Comparison of ENCODE assay signal across 10 cellular contexts in genomic region chr15:67834249-67834592, GRCh38. TPM values are rescaled to one million over a fixed set of nuclear protein-coding genes. Genes with fewer than 3 reads are reported as not detected.
DNase-seq lines count a peak whose midpoint lies in the region; ATAC-seq and TF ChIP-seq lines count a peak whose summit lies in the region.
"Had no signal": no experiment of that assay in that cellular context is flagged by ENCODE, and none has a peak within 500 bp of the region (broad histone marks: within the 10 kb centered on the region; RNA-seq: fewer than 3 reads in every experiment).

No MANE protein-coding gene starts in this region.

- H3K9me3 Mint-ChIP-seq in CD4-positive, alpha-beta memory T cell = peaks cover 0 to 7% (median 0%) of the 10 kb centered on the region in 8 donors
- H3K9me3 Mint-ChIP-seq in effector memory CD8-positive, alpha-beta T cell = no peaks in the 10 kb centered on the region
- H3K9me3 Mint-ChIP-seq: activated naive CD4-positive, alpha-beta T cell treated with anti-CD3 and anti-CD28 coated beads, Interleukin-2, amount 50 U/mL, for 72 hours had no signal

- no peak overlapping the region for H3K27ac ChIP-seq in CD4-positive, alpha-beta memory T cell (ENCODE audit: low read depth, low read length)
- no peak overlapping the region for H3K27ac ChIP-seq in MM.1S (ENCODE audit: low read length)
- H3K27ac ChIP-seq in osteoblast (ENCODE audit: low read depth, low read length) = no peak overlapping the region
- H3K27ac ChIP-seq in adrenal gland = no peak overlapping the region

- peak overlapping the region in 1 of 7 donors; percentile 91 for H3K27ac Mint-ChIP-seq in CD4-positive, alpha-beta memory T cell
- peak overlapping the region in 1 of 2 donors; percentile 20 for H3K27ac Mint-ChIP-seq in effector memory CD8-positive, alpha-beta T cell
- H3K27ac Mint-ChIP-seq: activated naive CD4-positive, alpha-beta T cell treated with anti-CD3 and anti-CD28 coated beads, Interleukin-2, amount 50 U/mL, for 72 hours had no signal

- peaks cover 23 to 84% (median 45%) of the 10 kb centered on the region in 4 donors for H3K4me1 Mint-ChIP-seq in CD4-positive, alpha-beta memory T cell
- peaks cover 30 to 34% of the 10 kb centered on the region in 2 donors for H3K4me1 Mint-ChIP-seq in effector memory CD8-positive, alpha-beta T cell (ENCODE audit: low read depth in 2 of 2)

- H3K4me2 ChIP-seq in MM.1S (ENCODE audit: low read depth, low read length) (peak overlapping the region; percentile 97), osteoblast (ENCODE audit: insufficient read depth, low read length) (peak overlapping the region; percentile 84)

- WGBS in adrenal gland, 4 donors = 8 to 15% (median 12%) methylated on average over 7 of the region's 7 CpGs

- H3K9ac ChIP-seq in MM.1S (ENCODE audit: low read length) = no peak overlapping the region

- H3K79me2 ChIP-seq in MM.1S (ENCODE audit: low read length) (no peaks in the 10 kb centered on the region), osteoblast (ENCODE audit: insufficient read depth, low read length) (no peaks in the 10 kb centered on the region)

- DNase-seq in CD4-positive, alpha-beta memory T cell = no peak
- no peak for DNase-seq in MM.1S
- DNase-seq in effector memory CD8-positive, alpha-beta T cell = no peak
- DNase-seq in osteoblast (ENCODE audit: insufficient read length, low spot score, missing footprints) = peak; percentile 68
- no peak for DNase-seq in NCI-H69 (lab: John Stamatoyannopoulos, UW)
- no peak for DNase-seq in NCI-H1105 (lab: John Stamatoyannopoulos, UW)
- DNase-seq in adrenal gland = no peak
- DNase-seq in dermis blood vessel endothelial cell = no peak

- TF ChIP-seq CTCF in MM.1S (IDR thresholded peaks at IDR 0.05; ENCODE audit: low read length) = no peak
- no peak for TF ChIP-seq CTCF in osteoblast (IDR thresholded peaks at IDR 0.05; ENCODE audit: extremely low read depth, low read depth, low read length)
- TF ChIP-seq CTCF in adrenal gland (IDR thresholded peaks at IDR 0.05) = no peak

- peak overlapping the region; percentile 47 to 51 for H3K4me3 ChIP-seq in CD4-positive, alpha-beta memory T cell (ENCODE audit: low read length in 2 of 2)
- peak overlapping the region; percentile 62 for H3K4me3 ChIP-seq in MM.1S (ENCODE audit: low read length)
- H3K4me3 ChIP-seq in osteoblast (ENCODE audit: insufficient read depth, low read length) = peak overlapping the region; percentile 59
- H3K4me3 ChIP-seq in adrenal gland = peak overlapping the region in 1 of 4 donors; percentile 22

- intact Hi-C loops in CD4-positive, alpha-beta memory T cell (cut with micrococcal nuclease) = loop anchor here (10.0 kb wide), 1 partner anchor 1129 kb away; the partner anchor contains the start of gene SMAD6
- intact Hi-C loops in adrenal gland (cut with DNase I) = loop anchor here (10.0 kb wide), 3 partner anchors 309 to 889 kb away; partner anchors contain the start of gene C15orf61 (in 1 of the 2)

- no peaks in the 10 kb centered on the region for H3K36me3 Mint-ChIP-seq in CD4-positive, alpha-beta memory T cell
- H3K36me3 Mint-ChIP-seq in effector memory CD8-positive, alpha-beta T cell (ENCODE audit: insufficient read depth) = peaks cover 13% of the 10 kb centered on the region

- 0 out of 2 replicates have a peak, but pooled peaks cover 5% of the 10 kb centered on the region for H3F3A ChIP-seq in MM.1S (ENCODE audit: insufficient read depth, low read length)

- H3K9me2 ChIP-seq in MM.1S (replicated peaks; ENCODE audit: insufficient read depth, low read length) = no peaks in the 10 kb centered on the region

- H4K20me1 ChIP-seq in MM.1S (ENCODE audit: insufficient read depth, low read length) = no peaks in the 10 kb centered on the region
- no peaks in the 10 kb centered on the region for H4K20me1 ChIP-seq in osteoblast (ENCODE audit: insufficient read depth, low read length)

- no peak for ATAC-seq in effector memory CD8-positive, alpha-beta T cell (replicated peaks)

- H3K36me3 ChIP-seq in CD4-positive, alpha-beta memory T cell (ENCODE audit: insufficient read depth, low read length) = no peaks in the 10 kb centered on the region
- H3K36me3 ChIP-seq in MM.1S (replicated peaks; ENCODE audit: insufficient read depth, low read length) (no peaks in the 10 kb centered on the region), osteoblast (ENCODE audit: insufficient read depth, low read length) (no peaks in the 10 kb centered on the region), adrenal gland (replicated peaks in 1 of 2) (no peaks in the 10 kb centered on the region)

- POLR2A ChIA-PET in CD4-positive, alpha-beta memory T cell (lab: Charles Lee; ENCODE audit: partially characterized antibody) = interaction anchor here (7.7 kb wide), 1 partner anchor 50 kb away, joined by 82 read pairs; no protein-coding TSS in a partner anchor

- peaks cover 48% of the 10 kb centered on the region for H3K27me3 ChIP-seq in CD4-positive, alpha-beta memory T cell (ENCODE audit: insufficient read depth, low read length)
- peaks cover 16% of the 10 kb centered on the region; the same call in 1 of the 2 replicates for H3K27me3 ChIP-seq in MM.1S (replicated peaks; ENCODE audit: insufficient read depth, low read length)
- peaks cover 79% of the 10 kb centered on the region for H3K27me3 ChIP-seq in osteoblast (ENCODE audit: insufficient read depth, low read length)
- H3K27me3 ChIP-seq in adrenal gland = peaks cover 61% of the 10 kb centered on the region

- no peak for TF ChIP-seq POLR2A in adrenal gland (IDR thresholded peaks at IDR 0.05)

- peak overlapping the region; percentile 83 to 95 (median 88) for H3K4me3 Mint-ChIP-seq in CD4-positive, alpha-beta memory T cell
- peak overlapping the region; percentile 87 to 88 for H3K4me3 Mint-ChIP-seq in effector memory CD8-positive, alpha-beta T cell

- H3K9me3 ChIP-seq in CD4-positive, alpha-beta memory T cell (ENCODE audit: control insufficient read depth in 1 of 2, low read length in 2 of 2) = no peaks in the 10 kb centered on the region
- H3K9me3 ChIP-seq in MM.1S (replicated peaks; ENCODE audit: insufficient read depth, low read length) (no peaks in the 10 kb centered on the region), osteoblast (ENCODE audit: low read depth, low read length) (no peaks in the 10 kb centered on the region), adrenal gland (replicated peaks in 1 of 3) (no peaks in the 10 kb centered on the region)

- H2AFZ ChIP-seq in MM.1S (ENCODE audit: low read length) (peak overlapping the region; percentile 78), osteoblast (ENCODE audit: low read length) (no peak overlapping the region)

- CTCF ChIA-PET in CD4-positive, alpha-beta memory T cell (lab: Charles Lee; ENCODE audit: partially characterized antibody) = interaction anchor here (2.4 to 5.7 kb wide), 4 partner anchors 50 to 377 kb away, joined by 15 to 110 read pairs (median 52); no protein-coding TSS in a partner anchor

- H3K4me1 ChIP-seq in CD4-positive, alpha-beta memory T cell (ENCODE audit: insufficient read depth, low read length) = peaks cover 61% of the 10 kb centered on the region
- H3K4me1 ChIP-seq in MM.1S (ENCODE audit: low read length) (peaks cover 4% of the 10 kb centered on the region; the same call in 1 of the 2 replicates), osteoblast (ENCODE audit: insufficient read depth, low read length) (peaks cover 18% of the 10 kb centered on the region), adrenal gland (replicated peaks in 1 of 2) (peaks cover 11 to 44% of the 10 kb centered on the region in 2 donors)

- H3K27me3 Mint-ChIP-seq in CD4-positive, alpha-beta memory T cell = peaks cover 39 to 47% of the 10 kb centered on the region in 2 donors
- peaks cover 60 to 77% of the 10 kb centered on the region in 2 donors for H3K27me3 Mint-ChIP-seq in effector memory CD8-positive, alpha-beta T cell

RNA-seq across cellular contexts. Expression of gene RNU6-1, which starts 5.6 kb away (rescaled TPM):
- not detected for total RNA-seq in CD4-positive, alpha-beta memory T cell
- polyA plus RNA-seq in CD4-positive, alpha-beta memory T cell = not detected
- not detected in 2 replicates for total RNA-seq in osteoblast
- not detected for total RNA-seq in adrenal gland
- not detected for polyA plus RNA-seq in adrenal gland
- not detected in 2 replicates for total RNA-seq in dermis blood vessel endothelial cell
- total RNA-seq: activated naive CD4-positive, alpha-beta T cell treated with anti-CD3 and anti-CD28 coated beads, Interleukin-2, amount 50 U/mL, for 72 hours; kidney epithelial cell had no signal

RNA-seq across cellular contexts. Expression of gene SKOR1, which starts 8.9 kb away (rescaled TPM):
- total RNA-seq in CD4-positive, alpha-beta memory T cell = under 1 TPM; 0.30 to 0.38 TPM
- under 1 TPM in 1 of 2 donors, not detected in 1; 0.09 TPM for polyA plus RNA-seq in CD4-positive, alpha-beta memory T cell
- 0.29 and 0.36 TPM in 2 replicates for total RNA-seq in osteoblast
- 1 to 10 TPM in 1 of 8 donors, under 1 TPM in 7; 0.24 to 1.3 (median 0.50) TPM for total RNA-seq in adrenal gland
- polyA plus RNA-seq in adrenal gland = 1 to 10 TPM in 2 of 3 donors, not detected in 1; 1.0 to 1.1 TPM
- 0.05 TPM in 1 of 2 replicates, not detected in the other for total RNA-seq in dermis blood vessel endothelial cell
- total RNA-seq: kidney epithelial cell had no signal
